25 cellular contexts compared by ENCODE assay signal in the genomic region with DNA sequence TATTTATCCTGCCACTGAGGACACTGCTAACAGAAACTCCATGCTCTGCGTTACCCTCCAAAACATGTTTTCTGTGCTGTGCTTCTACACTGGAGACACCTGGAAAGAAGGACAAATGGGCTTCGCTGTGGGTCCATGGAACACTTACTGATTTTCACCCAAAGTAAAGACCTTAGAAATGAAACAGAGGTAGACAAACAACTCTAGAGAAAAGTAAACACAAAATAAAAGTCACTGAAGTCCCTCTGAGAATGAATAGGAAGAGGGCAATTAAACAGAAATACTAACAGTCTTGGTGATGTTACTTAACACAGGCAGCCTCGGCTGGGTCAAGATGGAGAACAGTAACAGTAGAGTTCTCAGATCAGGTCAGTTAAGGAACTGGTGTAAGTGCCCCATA. TPM values are rescaled to one million over a fixed set of nuclear protein-coding genes. Genes with fewer than 3 reads are reported as not detected.
A peak's percentile ranks its signal among the peaks of the same experiment; 100 is the strongest.
DNase-seq lines count a peak whose midpoint lies in the region; ATAC-seq, FAIRE-seq and TF ChIP-seq lines count a peak whose summit lies in the region.
"Had no signal": no experiment of that assay in that cellular context is flagged by ENCODE, and none has a peak within 500 bp of the region (broad histone marks: within the 10 kb centered on the region; RNA-seq: fewer than 3 reads in every experiment).

No MANE protein-coding gene starts in this region.

- 53% methylated on average over 3 of the region's 3 CpGs for WGBS in right lobe of liver (ENCODE audit: insufficient coverage, low coverage, low lambda C conversion rate, missing lambda C conversion rate)
- WGBS in lower leg skin, 2 donors: 93% methylated on average over 3 of the region's 3 CpGs

- H3K4me3 Mint-ChIP-seq in CD4-positive, alpha-beta memory T cell: no peak overlapping the region
- H3K4me3 Mint-ChIP-seq: B cell; CD4-positive, alpha-beta T cell; CD8-positive, alpha-beta memory T cell had no signal

- DNase-seq in GM19239 (ENCODE audit: insufficient read length, low spot score) (no peak), left lobe of liver (ENCODE audit: low spot score) (no peak), right lobe of liver (no peak), lower leg skin (ENCODE audit: low spot score in 2 of 2) (no peak)
- DNase-seq in CD4-positive, alpha-beta memory T cell: no peak
- DNase-seq: AML-193; CD4-positive, alpha-beta T cell; CD8-positive, alpha-beta memory T cell; COR-L47; DMS 273 treated with DMSO at 0.1 percent for 48 hours; DMS153; DMS53; DMS79; DND-41; EL; GDM1 had no signal

- ATAC-seq in left lobe of liver (peak; percentile 72), right lobe of liver (peak; percentile 51 to 76 (median 67)), HG03039 (IDR thresholded peaks at IDR 0.05; ENCODE audit: unreplicated experiment) (no peak)
- ATAC-seq: A549, GM12878 had no signal

- no peaks in the 10 kb centered on the region for H3K27me3 Mint-ChIP-seq in CD4-positive, alpha-beta memory T cell
- H3K27me3 Mint-ChIP-seq: B cell; CD4-positive, alpha-beta T cell; CD8-positive, alpha-beta memory T cell had no signal

- no peak overlapping the region for H3K27ac ChIP-seq in right lobe of liver
- H3K27ac ChIP-seq in CD4-positive, alpha-beta memory T cell (ENCODE audit: low read depth, low read length): no peak overlapping the region
- H3K27ac ChIP-seq: 22Rv1; A549; BLaER1 treated with 17β-estradiol and CSF1 and Interleukin-3, amounts not matched to agents 10 nM and 100 nM; C4-2B had no signal

- FAIRE-seq in GM19239 (lab: Jason Lieb, UNC): peak; percentile 51
- FAIRE-seq: A549, GM12878, GM12892, GM18507 had no signal

- CTCF ChIA-PET in CD4-positive, alpha-beta memory T cell (lab: Charles Lee; ENCODE audit: partially characterized antibody): interaction anchor here (0.9 to 1.7 kb wide), 2 partner anchors 12 to 33 kb away, joined by 3 to 4 read pairs; no protein-coding TSS in a partner anchor

- no peaks in the 10 kb centered on the region for H3K27me3 ChIP-seq in right lobe of liver
- H3K27me3 ChIP-seq in CD4-positive, alpha-beta memory T cell (ENCODE audit: insufficient read depth, low read length): no peaks in the 10 kb centered on the region
- H3K27me3 ChIP-seq: BLaER1 treated with 17β-estradiol and CSF1 and Interleukin-3, amounts not matched to agents 10 nM and 100 nM had no signal

- no peaks in the 10 kb centered on the region for H3K9me3 ChIP-seq in right lobe of liver
- no peaks in the 10 kb centered on the region for H3K9me3 ChIP-seq in CD4-positive, alpha-beta memory T cell (ENCODE audit: control insufficient read depth in 1 of 2, low read length in 2 of 2)
- H3K9me3 ChIP-seq: A549; BLaER1 treated with 17β-estradiol and CSF1 and Interleukin-3, amounts not matched to agents 10 nM and 100 nM had no signal

- no peaks in the 10 kb centered on the region for H3K9me3 Mint-ChIP-seq in CD4-positive, alpha-beta memory T cell
- H3K9me3 Mint-ChIP-seq: CD4-positive, alpha-beta T cell; CD8-positive, alpha-beta memory T cell had no signal

- TF ChIP-seq POLR2A in right lobe of liver (IDR thresholded peaks at IDR 0.05): no peak
- no peak for TF ChIP-seq POLR2A in lower leg skin (IDR thresholded peaks at IDR 0.05)

- intact Hi-C loops in right lobe of liver (cut with DNase I): no loop called here
- intact Hi-C loops in CD4-positive, alpha-beta memory T cell (cut with micrococcal nuclease): no loop called here
- intact Hi-C loops in lower leg skin (cut with DNase I; ENCODE audit: low total_unique reads): no loop called here

- H3K4me3 ChIP-seq in right lobe of liver: no peak overlapping the region
- H3K4me3 ChIP-seq in CD4-positive, alpha-beta memory T cell (ENCODE audit: low read length in 2 of 2): no peak overlapping the region
- H3K4me3 ChIP-seq in lower leg skin (ENCODE audit: low read depth, poor library complexity, severe bottlenecking): no peak overlapping the region
- H3K4me3 ChIP-seq: A549; BLaER1 treated with 17β-estradiol and CSF1 and Interleukin-3, amounts not matched to agents 10 nM and 100 nM; GM12878 had no signal

- POLR2A ChIA-PET in CD4-positive, alpha-beta memory T cell (lab: Charles Lee; ENCODE audit: partially characterized antibody): interaction anchor here (2.5 kb wide), 1 partner anchor 10 kb away, joined by 7 read pairs; no protein-coding TSS in a partner anchor

- H3K4me1 Mint-ChIP-seq in CD4-positive, alpha-beta memory T cell: no peaks in the 10 kb centered on the region
- H3K4me1 Mint-ChIP-seq: B cell; CD8-positive, alpha-beta memory T cell had no signal

- H3K27ac Mint-ChIP-seq in CD4-positive, alpha-beta memory T cell: peak overlapping the region in 1 of 7 donors; percentile 14
- H3K27ac Mint-ChIP-seq: B cell; CD4-positive, alpha-beta T cell had no signal

- H3K4me1 ChIP-seq in right lobe of liver: peaks cover 0 to 14% (median 4%) of the 10 kb centered on the region in 4 donors
- no peaks in the 10 kb centered on the region for H3K4me1 ChIP-seq in CD4-positive, alpha-beta memory T cell (ENCODE audit: insufficient read depth, low read length)
- H3K4me1 ChIP-seq: A549 had no signal

- H3K36me3 ChIP-seq in right lobe of liver: peaks cover 0 to 6% (median 4%) of the 10 kb centered on the region in 4 donors
- H3K36me3 ChIP-seq in CD4-positive, alpha-beta memory T cell (ENCODE audit: insufficient read depth, low read length): peaks cover 7% of the 10 kb centered on the region

- peaks cover 22 to 57% of the 10 kb centered on the region in 2 donors for H3K36me3 Mint-ChIP-seq in CD4-positive, alpha-beta memory T cell

- TF ChIP-seq CTCF in right lobe of liver (IDR thresholded peaks at IDR 0.05): no peak
- TF ChIP-seq CTCF in lower leg skin (IDR thresholded peaks at IDR 0.05): no peak

RNA-seq across cellular contexts. Expression of a gene that starts 6.7 kb away (rescaled TPM):
- 36.4 TPM for total RNA-seq in left lobe of liver
- total RNA-seq in right lobe of liver: 10 to 100 TPM; 17.4 to 48.5 (median 33.8) TPM
- 10 to 100 TPM; 54.9 to 58.6 TPM for total RNA-seq in CD4-positive, alpha-beta memory T cell
- polyA plus RNA-seq in CD4-positive, alpha-beta memory T cell: 1 to 10 TPM; 7.7 to 9.0 TPM
- 10 to 100 TPM; 12.7 to 20.7 (median 16.1) TPM for total RNA-seq in lower leg skin
